ENCODE assay signal across 1 cellular context in the genomic region with DNA sequence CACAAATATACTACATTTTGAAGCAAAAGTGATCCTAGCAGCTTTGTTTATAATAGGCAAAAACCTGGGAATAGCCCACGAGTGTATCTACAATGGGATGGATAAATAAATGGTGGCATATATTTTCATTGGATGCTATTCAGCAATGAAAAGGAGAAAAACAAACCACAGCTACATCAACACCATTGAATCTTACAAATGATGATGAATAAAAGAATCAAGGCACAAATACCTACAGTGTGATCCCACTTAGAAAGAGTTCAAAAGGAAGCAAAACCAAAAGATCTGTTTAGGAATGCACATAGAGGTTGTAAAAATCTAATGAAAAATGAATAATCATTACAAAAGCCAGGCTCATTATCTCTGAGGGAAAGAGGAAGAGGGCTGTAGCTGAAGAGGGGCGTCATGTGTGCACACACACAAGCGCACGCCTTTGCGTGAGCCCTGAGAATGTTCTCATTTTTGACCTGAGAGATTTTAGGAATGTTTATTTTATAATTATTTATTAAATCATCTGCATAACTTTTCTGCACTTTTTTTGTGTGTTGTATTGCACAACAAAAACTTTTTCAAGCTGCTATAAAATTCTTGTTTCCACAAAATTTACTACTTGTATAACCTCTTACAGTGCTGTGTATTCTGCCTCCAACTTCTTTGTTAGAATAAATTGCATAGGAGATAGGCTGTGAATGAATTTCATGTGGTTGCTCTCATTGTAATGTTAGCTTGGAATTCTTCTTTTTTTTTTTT.
TF ChIP-seq lines count a peak whose summit lies in the region.

No MANE protein-coding gene starts in this region.

TF ChIP-seq in K562, 482 proteins besides CTCF, POLR2A, EP300 and RAD21 (continued from another document and continues in another):
- TF ChIP-seq, protein P1, sequence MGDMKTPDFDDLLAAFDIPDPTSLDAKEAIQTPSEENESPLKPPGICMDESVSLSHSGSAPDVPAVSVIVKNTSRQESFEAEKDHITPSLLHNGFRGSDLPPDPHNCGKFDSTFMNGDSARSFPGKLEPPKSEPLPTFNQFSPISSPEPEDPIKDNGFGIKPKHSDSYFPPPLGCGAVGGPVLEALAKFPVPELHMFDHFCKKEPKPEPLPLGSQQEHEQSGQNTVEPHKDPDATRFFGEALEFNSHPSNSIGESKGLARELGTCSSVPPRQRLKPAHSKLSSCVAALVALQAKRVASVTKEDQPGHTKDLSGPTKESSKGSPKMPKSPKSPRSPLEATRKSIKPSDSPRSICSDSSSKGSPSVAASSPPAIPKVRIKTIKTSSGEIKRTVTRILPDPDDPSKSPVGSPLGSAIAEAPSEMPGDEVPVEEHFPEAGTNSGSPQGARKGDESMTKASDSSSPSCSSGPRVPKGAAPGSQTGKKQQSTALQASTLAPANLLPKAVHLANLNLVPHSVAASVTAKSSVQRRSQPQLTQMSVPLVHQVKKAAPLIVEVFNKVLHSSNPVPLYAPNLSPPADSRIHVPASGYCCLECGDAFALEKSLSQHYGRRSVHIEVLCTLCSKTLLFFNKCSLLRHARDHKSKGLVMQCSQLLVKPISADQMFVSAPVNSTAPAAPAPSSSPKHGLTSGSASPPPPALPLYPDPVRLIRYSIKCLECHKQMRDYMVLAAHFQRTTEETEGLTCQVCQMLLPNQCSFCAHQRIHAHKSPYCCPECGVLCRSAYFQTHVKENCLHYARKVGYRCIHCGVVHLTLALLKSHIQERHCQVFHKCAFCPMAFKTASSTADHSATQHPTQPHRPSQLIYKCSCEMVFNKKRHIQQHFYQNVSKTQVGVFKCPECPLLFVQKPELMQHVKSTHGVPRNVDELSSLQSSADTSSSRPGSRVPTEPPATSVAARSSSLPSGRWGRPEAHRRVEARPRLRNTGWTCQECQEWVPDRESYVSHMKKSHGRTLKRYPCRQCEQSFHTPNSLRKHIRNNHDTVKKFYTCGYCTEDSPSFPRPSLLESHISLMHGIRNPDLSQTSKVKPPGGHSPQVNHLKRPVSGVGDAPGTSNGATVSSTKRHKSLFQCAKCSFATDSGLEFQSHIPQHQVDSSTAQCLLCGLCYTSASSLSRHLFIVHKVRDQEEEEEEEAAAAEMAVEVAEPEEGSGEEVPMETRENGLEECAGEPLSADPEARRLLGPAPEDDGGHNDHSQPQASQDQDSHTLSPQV (IDR thresholded peaks at IDR 0.05): 0 out of 2 replicates have a peak, but pooled peaks have one; percentile 48
- TF ChIP-seq, protein P2, sequence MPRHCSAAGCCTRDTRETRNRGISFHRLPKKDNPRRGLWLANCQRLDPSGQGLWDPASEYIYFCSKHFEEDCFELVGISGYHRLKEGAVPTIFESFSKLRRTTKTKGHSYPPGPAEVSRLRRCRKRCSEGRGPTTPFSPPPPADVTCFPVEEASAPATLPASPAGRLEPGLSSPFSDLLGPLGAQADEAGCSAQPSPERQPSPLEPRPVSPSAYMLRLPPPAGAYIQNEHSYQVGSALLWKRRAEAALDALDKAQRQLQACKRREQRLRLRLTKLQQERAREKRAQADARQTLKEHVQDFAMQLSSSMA (CRISPR knock-in tag; IDR thresholded peaks at IDR 0.05): no peak
- TF ChIP-seq ZSCAN29 (IDR thresholded peaks at IDR 0.05): no peak
- TF ChIP-seq MGA (IDR thresholded peaks at IDR 0.05): peak; percentile 43; the same call in 1 of the 2 replicates
- TF ChIP-seq DPF2 (IDR thresholded peaks at IDR 0.05): 0 out of 2 replicates have a peak, but pooled peaks have one; percentile 27
- peak; percentile 82 for TF ChIP-seq CEBPB (tag; IDR thresholded peaks at IDR 0.05)
- no peak for TF ChIP-seq CEBPG (CRISPR knock-in tag; IDR thresholded peaks at IDR 0.05)
- peak; percentile 49 to 52; a peak in 3 of 4 replicates for TF ChIP-seq CEBPG (tag; conservative IDR thresholded peaks at IDR 0.05 in 1 of 2, IDR thresholded peaks at IDR 0.05 in 1 of 2)
- TF ChIP-seq KDM1A (IDR thresholded peaks at IDR 0.05): 0 out of 4 replicates have a peak, but pooled peaks of 1 of the 2 experiments have one; percentile 30
- TF ChIP-seq TFE3 (CRISPR knock-in tag; IDR thresholded peaks at IDR 0.05): no peak
- peak; percentile 30; the same call in 1 of the 2 replicates for TF ChIP-seq RBFOX2 (IDR thresholded peaks at IDR 0.05; ENCODE audit: low read depth, low read length)
- no peak for TF ChIP-seq CLOCK (CRISPR knock-in tag; IDR thresholded peaks at IDR 0.05; ENCODE audit: borderline replicate concordance)
- TF ChIP-seq CXXC5 (CRISPR knock-in tag; IDR thresholded peaks at IDR 0.05): peak; percentile 73
- 0 out of 2 replicates have a peak, but pooled peaks have one; percentile 14 for TF ChIP-seq SMARCE1 (IDR thresholded peaks at IDR 0.05)
- TF ChIP-seq AFF1 (IDR thresholded peaks at IDR 0.05; ENCODE audit: low read depth in 1 of 2, partially characterized antibody in 2 of 2): peak in 1 of 2 experiments; percentile 49
- no peak for TF ChIP-seq PHF20 (IDR thresholded peaks at IDR 0.05; ENCODE audit: partially characterized antibody)
- TF ChIP-seq ADNP (tag; IDR thresholded peaks at IDR 0.05): 0 out of 2 replicates have a peak, but pooled peaks have one; percentile 29
- no peak for TF ChIP-seq RBM14 (IDR thresholded peaks at IDR 0.05; ENCODE audit: borderline replicate concordance, insufficient read depth, low read depth, low read length)
- peak; percentile 94 for TF ChIP-seq SPI1 (IDR thresholded peaks at IDR 0.05; ENCODE audit: borderline replicate concordance, low read depth, low read length)
